9 cellular contexts compared by ENCODE assay signal in genomic region chr11:79439893-79440450, GRCh38. TPM values are rescaled to one million over a fixed set of nuclear protein-coding genes. Genes with fewer than 3 reads are reported as not detected.
DNase-seq lines count a peak whose midpoint lies in the region; ATAC-seq and FAIRE-seq lines count a peak whose summit lies in the region.
"Had no signal": no experiment of that assay in that cellular context is flagged by ENCODE, and none has a peak within 500 bp of the region (broad histone marks: within the 10 kb centered on the region; RNA-seq: fewer than 3 reads in every experiment).

No MANE protein-coding gene starts in this region.

- H4K20me1 ChIP-seq in BLaER1, result peaks cover 47% of the 10 kb centered on the region

- DNase-seq in NCI-H1092 (lab: John Stamatoyannopoulos, UW), result peak; percentile 65
- no peak for DNase-seq in epithelial cell of prostate (ENCODE audit: low read depth, low spot score)
- no peak for DNase-seq in HT-29 (ENCODE audit: low spot score)
- no peak for DNase-seq in RCC 7860 (ENCODE audit: low spot score)
- DNase-seq in Kasumi-1 (lab: John Stamatoyannopoulos, UW), result no peak

- H3K36me3 ChIP-seq in BLaER1, result no peaks in the 10 kb centered on the region
- no peaks in the 10 kb centered on the region for H3K36me3 ChIP-seq in muscle layer of duodenum (ENCODE audit: control insufficient read depth in 1 of 2, insufficient read depth in 2 of 2, low read length in 2 of 2)

- peaks cover 39% of the 10 kb centered on the region for H3K4me1 ChIP-seq in BLaER1
- H3K4me1 ChIP-seq in muscle layer of duodenum (ENCODE audit: control insufficient read depth in 1 of 2, insufficient read depth in 2 of 2, low read length in 2 of 2), result peaks cover 3 to 35% of the 10 kb centered on the region in 2 donors

- H3K27ac ChIP-seq in BLaER1 (peak overlapping the region; percentile 71), epithelial cell of prostate (peak overlapping the region; percentile 89), muscle layer of duodenum (ENCODE audit: low read length) (no peak overlapping the region)

- no peak for ATAC-seq in HG02678 (IDR thresholded peaks at IDR 0.05; ENCODE audit: unreplicated experiment)

- no peak for FAIRE-seq in RCC 7860 (lab: Jason Lieb, UNC)

- no peaks in the 10 kb centered on the region for H3K9me3 ChIP-seq in BLaER1
- no peaks in the 10 kb centered on the region for H3K9me3 ChIP-seq in muscle layer of duodenum (ENCODE audit: control insufficient read depth in 1 of 2, low read length in 2 of 2)

- H3K4me2 ChIP-seq in BLaER1, result peak overlapping the region; percentile 93

- peak overlapping the region; percentile 89 for H3K4me3 ChIP-seq in BLaER1
- peak overlapping the region; percentile 56 to 64 for H3K4me3 ChIP-seq in muscle layer of duodenum (ENCODE audit: low read depth in 1 of 2, low read length in 2 of 2)

- H3K27me3 ChIP-seq in BLaER1 (peaks cover 75% of the 10 kb centered on the region), muscle layer of duodenum (ENCODE audit: low read depth, low read length) (peaks cover 36% of the 10 kb centered on the region)

- peak overlapping the region; percentile 84 for H3K9ac ChIP-seq in BLaER1

RNA-seq across cellular contexts. Expression of gene TENM4, which starts 0.9 kb away (rescaled TPM):
- total RNA-seq in HT-29 (2014; rRNA removed; shearing (Covaris generic)), result not detected in 2 replicates
- total RNA-seq: activated naive CD4-positive, alpha-beta T cell treated with anti-CD3 and anti-CD28 coated beads, Interleukin-2, amount 50 U/mL, for 72 hours had no signal
